8 cellular contexts compared by ENCODE assay signal in the genomic region with DNA sequence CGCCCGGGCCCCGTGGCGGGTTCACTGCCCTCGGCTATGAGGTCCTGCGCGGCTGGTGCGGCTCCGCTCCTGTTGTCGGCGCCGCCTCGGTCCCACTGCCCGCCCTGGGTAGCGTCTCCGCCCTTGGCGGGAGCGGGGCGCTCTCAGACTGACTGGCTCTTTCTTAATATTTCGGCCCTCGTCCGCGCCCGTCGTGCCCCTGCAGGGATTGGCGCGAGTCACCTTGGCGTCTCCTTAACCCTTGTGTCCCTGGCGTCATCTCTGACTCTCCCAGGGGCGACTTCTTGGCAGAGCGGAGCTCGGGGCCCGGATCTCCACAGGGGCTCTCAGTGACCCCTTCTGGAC. TPM values are rescaled to one million over a fixed set of nuclear protein-coding genes. Genes with fewer than 3 reads are reported as not detected.
DNase-seq lines count a peak whose midpoint lies in the region; ATAC-seq, FAIRE-seq and TF ChIP-seq lines count a peak whose summit lies in the region.

No MANE protein-coding gene starts in this region.

- no peaks in the 10 kb centered on the region for H3K27me3 Mint-ChIP-seq in Calu3 (ENCODE audit: unreplicated experiment)

- no peaks in the 10 kb centered on the region for H3K9me3 ChIP-seq in keratinocyte (ENCODE audit: control insufficient read depth, low read depth, low read length)

- dilution Hi-C loops in keratinocyte (cut with MboI; ENCODE audit: extremely low pct_ligation_motif_present, low sequenced_read_pairs): no loop called here

- FAIRE-seq in keratinocyte (lab: Jason Lieb, UNC): no peak

- H3K36me3 ChIP-seq in keratinocyte (ENCODE audit: control insufficient read depth in 2 of 2, extremely low read depth in 1 of 2, insufficient read depth in 2 of 2, low read length in 2 of 2): peaks cover 9 to 15% of the 10 kb centered on the region in 2 experiments

- intact Hi-C loops in Calu3 (cut with micrococcal nuclease; ENCODE audit: unreplicated experiment): no loop called here

- H3K9ac ChIP-seq in keratinocyte (ENCODE audit: control insufficient read depth, extremely low read depth, insufficient read depth, low read length): peak overlapping the region; percentile 92

- CTCF ChIA-PET in Calu3 (lab: Charles Lee): interaction anchor here (1.3 kb wide), 1 partner anchor 32 kb away, joined by 3 read pairs; no protein-coding TSS in a partner anchor

- in situ Hi-C loops in astrocyte of the spinal cord (cut with HindIII; ENCODE audit: low sequenced_read_pairs): no loop called here

- H3K9me3 Mint-ChIP-seq in Calu3 (ENCODE audit: low read depth, unreplicated experiment): no peaks in the 10 kb centered on the region

- peak overlapping the region; percentile 75 for H3K4me2 ChIP-seq in keratinocyte (ENCODE audit: control insufficient read depth, extremely low read depth, insufficient read depth, low read depth, low read length)

- H3K9me1 ChIP-seq in keratinocyte (ENCODE audit: control insufficient read depth, extremely low read depth, insufficient read depth, low read length): no peaks in the 10 kb centered on the region

- peaks cover 23% of the 10 kb centered on the region for H3K4me1 ChIP-seq in keratinocyte (ENCODE audit: control insufficient read depth, extremely low read depth, insufficient read depth, low read length)

- no peak overlapping the region for H2AFZ ChIP-seq in keratinocyte (ENCODE audit: control insufficient read depth, low read length)

- no TSS peak for BruUV-seq in Calu3 (replicated peaks; lab: Mats Ljungman, UMichigan)

- peaks cover 46% of the 10 kb centered on the region for H3K79me2 ChIP-seq in keratinocyte (ENCODE audit: control insufficient read depth, insufficient read depth, low read length)

- ATAC-seq in HG03354 (IDR thresholded peaks at IDR 0.05; ENCODE audit: poor library complexity, severe bottlenecking, unreplicated experiment) (no peak), GM21786 (IDR thresholded peaks at IDR 0.05; ENCODE audit: unreplicated experiment) (no peak), GM21360 (IDR thresholded peaks at IDR 0.05; ENCODE audit: unreplicated experiment) (no peak)

- peaks cover 88% of the 10 kb centered on the region for H3K36me3 Mint-ChIP-seq in Calu3 (ENCODE audit: insufficient read depth, unreplicated experiment)

- peak overlapping the region; percentile 100 for H3K27ac Mint-ChIP-seq in Calu3 (ENCODE audit: unreplicated experiment)

- peak overlapping the region; percentile 87 for H3K27ac ChIP-seq in keratinocyte (ENCODE audit: control insufficient read depth, insufficient read depth, low read length)

- H3K4me3 ChIP-seq in astrocyte of the spinal cord (ENCODE audit: low read depth, low read length) (peak overlapping the region; percentile 82), keratinocyte (ENCODE audit: control insufficient read depth in 2 of 3, extremely low read depth in 1 of 3, insufficient read depth in 2 of 3, low read depth in 1 of 3, low read length in 3 of 3) (peak overlapping the region; percentile 87 to 95 (median 93))

- peaks cover 32% of the 10 kb centered on the region for H3K4me1 Mint-ChIP-seq in Calu3 (ENCODE audit: low read depth, unreplicated experiment)

- H4K20me1 ChIP-seq in keratinocyte (ENCODE audit: control insufficient read depth, extremely low read depth, insufficient read depth, low read length): peaks cover 30% of the 10 kb centered on the region

- peak; percentile 33 for DNase-seq in Calu3
- peak; percentile 73 for DNase-seq in NCI-H69 (lab: John Stamatoyannopoulos, UW)
- no peak for DNase-seq in astrocyte of the spinal cord (ENCODE audit: low read depth, low spot score)
- DNase-seq in keratinocyte (ENCODE audit: low read depth, low spot score): no peak
- DNase-seq in stimulated activated CD8-positive, alpha-beta memory T cell treated with anti-CD3 and anti-CD28 coated beads, Interleukin-15, amount 100 ng/mL, for 1 hour (ENCODE audit: low read depth): peak; percentile 16

- no peaks in the 10 kb centered on the region for H3K27me3 ChIP-seq in keratinocyte (ENCODE audit: control insufficient read depth, extremely low read depth, insufficient read depth, low read length)

- TF ChIP-seq CTCF in Calu3 (IDR thresholded peaks at IDR 0.05; ENCODE audit: unreplicated experiment) (no peak), astrocyte of the spinal cord (IDR thresholded peaks at IDR 0.05; ENCODE audit: low read depth, low read length) (no peak), keratinocyte (optimal IDR thresholded peaks at IDR 0.05 in 1 of 3, IDR thresholded peaks at IDR 0.05 in 1 of 3, conservative IDR thresholded peaks at IDR 0.05 in 1 of 3; ENCODE audit: extremely low read depth in 1 of 3, insufficient read depth in 2 of 3, low read length in 3 of 3) (no peak)

- H3K4me3 Mint-ChIP-seq in Calu3 (ENCODE audit: low read depth, unreplicated experiment): peak overlapping the region; percentile 70

RNA-seq across cellular contexts. Expression of a gene that starts 1.3 kb away (rescaled TPM):
- 1,239 and 1,354 TPM in 2 replicates for total RNA-seq in Calu3 (2022)
- polyA plus RNA-seq in keratinocyte: 200 to 691 TPM (median 598 TPM) in 3 replicates
- polyA plus RNA-seq in keratinocyte (2011; ENCODE audit: low read depth): 225 TPM
- 365 and 669 TPM in 2 replicates for polyA plus RNA-seq in keratinocyte (2011; cell fraction: cytosol; rRNA removed)
- 172 and 224 TPM in 2 replicates for polyA plus RNA-seq in keratinocyte (2011; cell fraction: nucleus; rRNA removed)
- polyA plus RNA-seq in keratinocyte (2012; ENCODE audit: low replicate concordance): 295 and 1,005 TPM in 2 replicates
- 30.7 to 59.6 TPM (median 58.6 TPM) in 3 replicates for polyA minus RNA-seq in keratinocyte
- 399 TPM for polyA minus RNA-seq in keratinocyte (2011; cell fraction: cytosol; rRNA and poly(A)+ RNA removed)
- polyA minus RNA-seq in keratinocyte (2011; cell fraction: nucleus; rRNA and poly(A)+ RNA removed): 57.3 and 58.8 TPM in 2 replicates

Comparison
In these comparisons a context has a peak if more than half of its experiments do, and no peak if none do; other contexts are left out.
1. DNase-seq: peak in Calu3 (single experiment), NCI-H69 (single experiment) and stimulated activated CD8-positive, alpha-beta memory T cell treated with anti-CD3 and anti-CD28 coated beads, Interleukin-15, amount 100 ng/mL, for 1 hour (single experiment); none in astrocyte of the spinal cord (single experiment) and keratinocyte (single experiment).